ENCODE assay signal across 8 cellular contexts in the genomic region with DNA sequence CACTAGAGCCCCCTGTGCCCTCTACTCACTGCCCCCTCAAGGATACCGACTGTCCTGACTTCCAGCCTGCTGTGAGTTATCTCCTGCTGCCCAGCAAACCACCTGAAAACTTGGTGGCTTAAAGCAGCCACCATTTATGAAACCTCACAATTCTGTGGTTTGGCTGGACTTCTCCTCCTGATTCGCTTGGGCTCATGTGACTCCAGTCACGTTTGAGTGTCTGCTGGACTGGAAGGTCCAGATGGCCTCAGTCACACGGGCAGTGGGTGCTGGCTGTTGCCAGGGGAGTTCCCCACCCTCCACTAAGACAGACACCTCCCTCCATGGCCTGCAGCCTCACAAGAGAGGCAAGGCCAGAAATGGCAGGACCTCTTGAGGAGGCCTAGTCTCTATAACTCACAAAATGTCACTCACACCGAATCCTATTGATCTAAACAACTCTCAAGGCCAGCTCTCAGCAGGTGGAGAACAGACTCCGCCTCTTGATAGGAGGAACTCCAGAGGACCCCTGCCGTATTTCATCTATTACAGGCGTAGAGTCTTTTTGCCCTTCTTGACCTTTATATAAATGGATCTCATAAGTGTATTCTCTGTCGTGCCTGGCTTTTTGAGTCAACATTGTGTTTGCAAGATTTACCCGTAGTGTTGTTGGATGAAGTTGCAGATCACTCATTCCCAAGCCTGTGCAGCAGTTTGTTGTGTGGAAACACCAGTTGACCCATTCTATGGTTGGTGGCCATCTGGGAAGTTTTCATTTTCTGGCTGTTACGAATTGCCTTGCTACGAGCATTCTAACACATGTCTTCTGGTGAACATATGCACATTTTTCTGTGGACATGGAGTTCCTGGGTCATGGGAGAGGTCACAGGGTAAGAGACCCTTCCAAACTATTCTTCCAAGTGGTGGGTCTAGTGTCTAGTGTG. TPM values are rescaled to one million over a fixed set of nuclear protein-coding genes. Genes with fewer than 3 reads are reported as not detected.
DNase-seq lines count a peak whose midpoint lies in the region; ATAC-seq, FAIRE-seq and TF ChIP-seq lines count a peak whose summit lies in the region.

No MANE protein-coding gene starts in this region.

- no TSS peak for BruUV-seq in GM12878 (replicated peaks; lab: Mats Ljungman, UMichigan)

- TF ChIP-seq EP300 in GM12878 (IDR thresholded peaks at IDR 0.05; ENCODE audit: borderline replicate concordance in 1 of 2, control insufficient read depth in 1 of 2, low read depth in 2 of 2, low read length in 2 of 2) (no peak), neural cell (conservative IDR thresholded peaks at IDR 0.05; ENCODE audit: poor library complexity, severe bottlenecking) (no peak)

- DNase-seq in GM12878 (ENCODE audit: low read depth, low spot score) (peak; percentile 69), GM19238 (ENCODE audit: insufficient read length, low spot score) (no peak), inferior parietal cortex (ENCODE audit: extremely low spot score) (no peak)
- DNase-seq in stimulated activated CD8-positive, alpha-beta memory T cell treated with anti-CD3 and anti-CD28 coated beads, Interleukin-4, amount 100 ng/mL, for 48 hours: no peak
- no peak for DNase-seq in stimulated activated CD4-positive, alpha-beta T cell treated with anti-CD3 and anti-CD28 coated beads, Interleukin-2, amount 100 ng/mL, for 48 hours

- ATAC-seq in GM18907 (IDR thresholded peaks at IDR 0.05; ENCODE audit: unreplicated experiment) (peak; percentile 84), HG02798 (IDR thresholded peaks at IDR 0.05; ENCODE audit: poor library complexity, unreplicated experiment) (peak; percentile 84), GM12878 (peak; percentile 87)

- H3K27ac ChIP-seq in GM12878 (ENCODE audit: control insufficient read depth, insufficient read depth): no peak overlapping the region
- H3K27ac ChIP-seq in neural cell (ENCODE audit: low read length): peak overlapping the region; percentile 88

- H3K79me2 ChIP-seq in GM12878 (ENCODE audit: control insufficient read depth, insufficient read depth, low read length) (no peaks in the 10 kb centered on the region), neural cell (replicated peaks; ENCODE audit: insufficient read depth, low read length) (peaks cover 64% of the 10 kb centered on the region)

- TF ChIP-seq POLR2A in GM12878 (IDR thresholded peaks at IDR 0.05; ENCODE audit: low read depth, low read length): no peak

- H3K9ac ChIP-seq in GM12878 (ENCODE audit: control insufficient read depth, insufficient read depth, low read length) (no peak overlapping the region), neural cell (ENCODE audit: low read length) (no peak overlapping the region)

- POLR2A ChIA-PET in GM12878 (lab: Charles Lee): interaction anchor here (0.5 kb wide), 1 partner anchor 34 kb away, joined by 3 read pairs; no protein-coding TSS in a partner anchor

- H3K9me2 ChIP-seq in neural cell (ENCODE audit: insufficient read depth, low read length): no peaks in the 10 kb centered on the region

- H3K4me1 ChIP-seq in GM12878 (ENCODE audit: control insufficient read depth, insufficient read depth, low read length): peaks cover 30% of the 10 kb centered on the region

- H4K20me1 ChIP-seq in GM12878 (ENCODE audit: control insufficient read depth, insufficient read depth) (no peaks in the 10 kb centered on the region), neural cell (ENCODE audit: insufficient read depth) (no peaks in the 10 kb centered on the region)

- RAD21 ChIA-PET in GM12878 (lab: Charles Lee; ENCODE audit: unreplicated experiment): no interaction called here

- peak overlapping the region; percentile 69 for H3K4me2 ChIP-seq in GM12878 (ENCODE audit: control insufficient read depth, insufficient read depth)
- H3K4me2 ChIP-seq in neural cell (ENCODE audit: low read length): no peak overlapping the region

- WGBS in GM12878 (ENCODE audit: insufficient coverage, insufficient replicate concordance, low lambda C conversion rate, missing lambda C conversion rate): 39% methylated on average over 12 of the region's 12 CpGs

- FAIRE-seq in GM12878 (lab: Jason Lieb, UNC): no peak

- no peak for TF ChIP-seq RAD21 in GM12878 (IDR thresholded peaks at IDR 0.05; ENCODE audit: insufficient read depth, low read depth, low read length)
- no peak for TF ChIP-seq RAD21 in neural cell (conservative IDR thresholded peaks at IDR 0.05)

- TF ChIP-seq CTCF in GM12878 (IDR thresholded peaks at IDR 0.05 in 2 of 3, conservative IDR thresholded peaks at IDR 0.05 in 1 of 3; ENCODE audit: control insufficient read depth in 2 of 3, extremely low read depth in 1 of 3, insufficient read depth in 1 of 3, low read depth in 3 of 3, low read length in 3 of 3): no peak
- TF ChIP-seq CTCF in neural cell (IDR thresholded peaks at IDR 0.05; ENCODE audit: poor library complexity, severe bottlenecking): no peak

- H3K4me3 ChIP-seq in GM12878 (no peak overlapping the region), neural cell (ENCODE audit: low read length) (no peak overlapping the region)

- H3K9me3 ChIP-seq in GM12878 (replicated peaks; ENCODE audit: control insufficient read depth, insufficient read depth, low read length) (no peaks in the 10 kb centered on the region), neural cell (ENCODE audit: low read length) (no peaks in the 10 kb centered on the region)

- H3K27me3 ChIP-seq in GM12878 (replicated peaks in 1 of 2; ENCODE audit: control insufficient read depth in 2 of 2, insufficient read depth in 2 of 2, low read length in 1 of 2) (no peaks in the 10 kb centered on the region), neural cell (ENCODE audit: insufficient read depth, low read depth, low read length) (no peaks in the 10 kb centered on the region)

- CTCF ChIA-PET in GM12878 (lab: Yijun Ruan, JAX): no interaction called here

- H3K36me3 ChIP-seq in GM12878 (ENCODE audit: control insufficient read depth in 2 of 2, insufficient read depth in 2 of 2, low read length in 1 of 2): no peaks in the 10 kb centered on the region
- H3K36me3 ChIP-seq in neural cell (ENCODE audit: insufficient read depth, low read length): peaks cover 12% of the 10 kb centered on the region

- intact Hi-C loops in GM12878 (cut with micrococcal nuclease; ENCODE audit: unreplicated experiment): no loop called here

- H2AFZ ChIP-seq in GM12878 (ENCODE audit: control insufficient read depth, low read depth, low read length): no peak overlapping the region
- H2AFZ ChIP-seq in neural cell (ENCODE audit: low read depth, low read length): no peak overlapping the region

- SMC1A ChIA-PET in GM12878 (lab: Charles Lee; ENCODE audit: uncharacterized antibody, unreplicated experiment): no interaction called here

- in situ Hi-C loops in GM12878 (cut with MboI): no loop called here

- peaks cover 14% of the 10 kb centered on the region for H3F3A ChIP-seq in neural cell (ENCODE audit: insufficient read depth, low read length, poor library complexity, severe bottlenecking)

TF ChIP-seq in GM12878, 131 proteins besides CTCF, POLR2A, EP300 and RAD21 (continues in another document):
- TF ChIP-seq SREBF2 (IDR thresholded peaks at IDR 0.05; ENCODE audit: low read length) (no peak), HDAC2 (IDR thresholded peaks at IDR 0.05) (no peak), BCL11A (IDR thresholded peaks at IDR 0.05; ENCODE audit: low read depth, low read length) (peak; percentile 26; the same call in 1 of the 2 replicates), HCFC1 (IDR thresholded peaks at IDR 0.05; ENCODE audit: low read length) (no peak), NFYA (IDR thresholded peaks at IDR 0.05; ENCODE audit: borderline replicate concordance, low read depth, low read length) (no peak)
- TF ChIP-seq, protein P1, sequence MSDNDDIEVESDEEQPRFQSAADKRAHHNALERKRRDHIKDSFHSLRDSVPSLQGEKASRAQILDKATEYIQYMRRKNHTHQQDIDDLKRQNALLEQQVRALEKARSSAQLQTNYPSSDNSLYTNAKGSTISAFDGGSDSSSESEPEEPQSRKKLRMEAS (IDR thresholded peaks at IDR 0.05; ENCODE audit: low read depth, low read length): no peak

TF ChIP-seq in neural cell, 6 proteins besides CTCF, POLR2A, EP300 and RAD21:
- TF ChIP-seq MXI1 (conservative IDR thresholded peaks at IDR 0.05; ENCODE audit: poor library complexity, severe bottlenecking) (no peak), TAF1 (IDR thresholded peaks at IDR 0.05; ENCODE audit: low read depth) (no peak)

RNA-seq across cellular contexts. Expression of a gene that starts 48.3 kb away (rescaled TPM):
- 58.0 and 59.2 TPM in 2 replicates for total RNA-seq in GM12878 (2013; cell fraction: nucleolus; rRNA removed)
- total RNA-seq in GM12878 (2014; rRNA removed): 11.6 and 15.6 TPM in 2 replicates
- total RNA-seq in GM12878 (2014; rRNA removed; fragmentation: Illumina TruSeq; extraction: Trizol): 8.8 and 9.3 TPM in 2 replicates
- 76.8 and 82.3 TPM in 2 replicates for total RNA-seq in GM12878 (2021)
- polyA plus RNA-seq in GM12878 (2011; ENCODE audit: low read depth): 13.1 TPM
- 3.8 and 6.2 TPM in 2 replicates for polyA plus RNA-seq in GM12878 (2011; rRNA removed)
- 10.6 and 15.1 TPM in 2 replicates for polyA plus RNA-seq in GM12878 (2011; cell fraction: cytosol; rRNA removed)
- polyA plus RNA-seq in GM12878 (2011; cell fraction: nucleus; rRNA removed): 38.2 and 62.5 TPM in 2 replicates
- polyA plus RNA-seq in GM12878 (2012): 29.9 and 31.2 TPM in 2 replicates
- 30.8 and 53.4 TPM in 2 replicates for polyA plus RNA-seq in GM12878 (2014; fragmentation: Illumina TruSeq; extraction: Trizol)
- polyA plus RNA-seq in GM12878 (2014; fragmentation: Nextera tagmentation; extraction: Ambion mirVana): 1 to 10 TPM; 3.1 to 4.5 TPM
- 25.3 and 42.8 TPM in 2 replicates for polyA plus RNA-seq in GM12878 (2014; rRNA removed)
- 10 to 100 TPM; 14.6 to 15.3 TPM for polyA plus RNA-seq in GM12878 (2016; fragmentation: Nextera tagmentation; extraction: Ambion mirVana)
- 12.3 and 21.0 TPM in 2 replicates for polyA minus RNA-seq in GM12878 (2011; rRNA and poly(A)+ RNA removed)
- polyA minus RNA-seq in GM12878 (2011; cell fraction: cytosol; rRNA and poly(A)+ RNA removed): 19.8 and 25.0 TPM in 2 replicates
- 21.2 and 33.5 TPM in 2 replicates for polyA minus RNA-seq in GM12878 (2011; cell fraction: nucleus; rRNA and poly(A)+ RNA removed)
- 26.8 and 63.9 TPM in 2 replicates for polyA plus RNA-seq in neural cell
- 62.6 and 99.6 TPM in 2 replicates for polyA minus RNA-seq in neural cell
